In genomic region chr1:201013991-201014815, GRCh38 we compare ENCODE assay signal across 11 cellular contexts. TPM values are rescaled to one million over a fixed set of nuclear protein-coding genes. Genes with fewer than 3 reads are reported as not detected.
DNase-seq lines count a peak whose midpoint lies in the region; ATAC-seq and TF ChIP-seq lines count a peak whose summit lies in the region.
"Had no signal": no experiment of that assay in that cellular context is flagged by ENCODE, and none has a peak within 500 bp of the region (broad histone marks: within the 10 kb centered on the region; RNA-seq: fewer than 3 reads in every experiment).

No MANE protein-coding gene starts in this region.

- no peaks in the 10 kb centered on the region for H3K23me2 ChIP-seq in H9 (ENCODE audit: insufficient read length, low read depth, low read length, poor library complexity, severe bottlenecking)

- peaks cover 7% of the 10 kb centered on the region; the same call in 1 of the 2 replicates for H3K4me1 ChIP-seq in H9 (ENCODE audit: insufficient read depth, low read length)
- peaks cover 66 to 86% of the 10 kb centered on the region in 2 donors for H3K4me1 ChIP-seq in naive thymus-derived CD4-positive, alpha-beta T cell (ENCODE audit: control insufficient read depth in 2 of 2, insufficient read depth in 2 of 2, low read length in 2 of 2)

- no peaks in the 10 kb centered on the region for H3K27me3 ChIP-seq in H9 (ENCODE audit: insufficient read depth, low read length)
- H3K27me3 ChIP-seq in naive thymus-derived CD4-positive, alpha-beta T cell (ENCODE audit: control insufficient read depth in 2 of 2, insufficient read depth in 2 of 2, low read length in 2 of 2), result no peaks in the 10 kb centered on the region

- no peak overlapping the region for H3K56ac ChIP-seq in H9 (ENCODE audit: insufficient read length, low read depth, low read length)

- TF ChIP-seq CTCF in H9 (conservative IDR thresholded peaks at IDR 0.05), result no peak
- TF ChIP-seq CTCF in coronary artery (IDR thresholded peaks at IDR 0.05), result no peak

- DNase-seq in Ammon's horn (ENCODE audit: low spot score) (peak; percentile 73), H9 (peak; percentile 94), coronary artery (ENCODE audit: low spot score) (no peak), inferior parietal cortex (ENCODE audit: extremely low spot score) (no peak), GF-D8 (lab: John Stamatoyannopoulos, UW) (no peak)
- DNase-seq in naive thymus-derived CD4-positive, alpha-beta T cell, result no peak
- DNase-seq: Calu3; NCI-H748 treated with DMSO at 0.1 percent for 48 hours; stimulated activated CD4-positive, alpha-beta T cell treated with anti-CD3 and anti-CD28 coated beads, Interleukin-15, amount 100 ng/mL, for 24 hours had no signal

- no peak overlapping the region for H2BK5ac ChIP-seq in H9 (ENCODE audit: insufficient read length, low read length)

- H3K4me3 ChIP-seq in coronary artery, result peak overlapping the region; percentile 52
- H3K4me3 ChIP-seq in naive thymus-derived CD4-positive, alpha-beta T cell (ENCODE audit: low read length), result no peak overlapping the region

- H2AK5ac ChIP-seq in H9 (ENCODE audit: insufficient read length, low read length), result no peak overlapping the region

- H3T11ph ChIP-seq in H9 (ENCODE audit: low read length), result no peak overlapping the region

- WGBS in H9 (ENCODE audit: extremely low coverage, insufficient read length, low lambda C conversion rate), result no CpG with 5 or more reads among the region's 33 CpGs

- H3K9me3 ChIP-seq in H9 (ENCODE audit: control insufficient read depth, low read depth, low read length), result no peaks in the 10 kb centered on the region
- H3K9me3 ChIP-seq in naive thymus-derived CD4-positive, alpha-beta T cell (ENCODE audit: control insufficient read depth in 2 of 3, low read length in 3 of 3), result no peaks in the 10 kb centered on the region

- no peaks in the 10 kb centered on the region; a peak in 1 of 7 replicates for H3K36me3 Mint-ChIP-seq in H9 (ENCODE audit: insufficient read depth in 1 of 3, low read depth in 3 of 3)
- peaks cover 0 to 15% (median 1%) of the 10 kb centered on the region in 5 donors for H3K36me3 Mint-ChIP-seq in naive thymus-derived CD4-positive, alpha-beta T cell

- H3K4ac ChIP-seq in H9 (ENCODE audit: low read depth, low read length), result no peak overlapping the region

- H4K91ac ChIP-seq in H9 (ENCODE audit: insufficient read length, low read depth, low read length), result no peak overlapping the region

- H3K27ac ChIP-seq in H9 (ENCODE audit: insufficient read length, low read depth, low read length), result no peak overlapping the region
- no peak overlapping the region for H3K27ac ChIP-seq in coronary artery
- H3K27ac ChIP-seq in naive thymus-derived CD4-positive, alpha-beta T cell (ENCODE audit: low read depth, low read length), result no peak overlapping the region

- H4K8ac ChIP-seq in H9 (replicated peaks; ENCODE audit: insufficient read length, low read depth, low read length), result no peak overlapping the region

- H2BK15ac ChIP-seq in H9 (ENCODE audit: low read depth, low read length), result no peak overlapping the region

- H4K5ac ChIP-seq in H9 (ENCODE audit: insufficient read length, low read depth, low read length), result no peak overlapping the region

- H3K4me1 Mint-ChIP-seq in H9, result peaks cover 33 to 57% of the 10 kb centered on the region in 2 experiments
- peaks cover 70 to 93% (median 85%) of the 10 kb centered on the region in 7 donors for H3K4me1 Mint-ChIP-seq in naive thymus-derived CD4-positive, alpha-beta T cell

- H3K18ac ChIP-seq in H9 (ENCODE audit: insufficient read length, low read depth, low read length), result no peak overlapping the region

- intact Hi-C loops in naive thymus-derived CD4-positive, alpha-beta T cell (cut with micrococcal nuclease), result loop anchor here in 1 of 2 donors (5.0 to 10.0 kb wide), 2 partner anchors 37 to 491 kb away; partner anchors contain the start of gene CSRP1

- no peak for ATAC-seq in naive thymus-derived CD4-positive, alpha-beta T cell
- ATAC-seq in HG03095 (IDR thresholded peaks at IDR 0.05; ENCODE audit: unreplicated experiment) (no peak), GM19452 (IDR thresholded peaks at IDR 0.05; ENCODE audit: unreplicated experiment) (no peak)

- H2BK12ac ChIP-seq in H9 (ENCODE audit: insufficient read length, low read depth, low read length), result no peak overlapping the region

- peaks cover 1% of the 10 kb centered on the region; the same call in 1 of the 2 replicates for H3K79me2 ChIP-seq in H9 (ENCODE audit: insufficient read depth, low read length)

- no peaks in the 10 kb centered on the region; the same call in 1 of the 2 replicates for H3K27me3 Mint-ChIP-seq in H9 (ENCODE audit: low read depth)
- H3K27me3 Mint-ChIP-seq in naive thymus-derived CD4-positive, alpha-beta T cell, result no peaks in the 10 kb centered on the region

- no peak overlapping the region for H2BK120ac ChIP-seq in H9 (ENCODE audit: low read depth, low read length, poor library complexity, severe bottlenecking)

- POLR2A ChIA-PET in naive thymus-derived CD4-positive, alpha-beta T cell (lab: Charles Lee), result interaction anchor here (1.1 kb wide), 1 partner anchor 139 kb away, joined by 3 read pairs; no protein-coding TSS in a partner anchor

- H4K20me1 ChIP-seq in H9 (ENCODE audit: control insufficient read depth, insufficient read depth, insufficient read length), result no peaks in the 10 kb centered on the region

- no peak overlapping the region for H2BK20ac ChIP-seq in H9 (ENCODE audit: low read depth, low read length, poor library complexity, severe bottlenecking)

- H3K79me1 ChIP-seq in H9 (ENCODE audit: insufficient read depth, low read depth, low read length, poor library complexity, severe bottlenecking), result no peaks in the 10 kb centered on the region

- CTCF ChIA-PET in naive thymus-derived CD4-positive, alpha-beta T cell (lab: Charles Lee), result interaction anchor here (1.8 to 2.2 kb wide), 2 partner anchors 29 to 42 kb away, joined by 6 to 7 read pairs; no protein-coding TSS in a partner anchor

- no peak overlapping the region for H3K23ac ChIP-seq in H9 (ENCODE audit: insufficient read length, low read depth, low read length)

- H3K36me3 ChIP-seq in naive thymus-derived CD4-positive, alpha-beta T cell (ENCODE audit: control insufficient read depth in 2 of 3, insufficient read depth in 3 of 3, low read length in 3 of 3), result peaks cover 0 to 16% (median 0%) of the 10 kb centered on the region in 3 experiments

- no peak overlapping the region; a peak in 1 of 5 replicates for H3K4me3 Mint-ChIP-seq in H9
- H3K4me3 Mint-ChIP-seq in naive thymus-derived CD4-positive, alpha-beta T cell, result peak overlapping the region in 5 of 10 donors; percentile 11 to 100 (median 47)

- H3K27ac Mint-ChIP-seq in H9, result peak overlapping the region in 1 of 3 experiments; percentile 44; a peak in 1 of 7 replicates
- H3K27ac Mint-ChIP-seq in naive thymus-derived CD4-positive, alpha-beta T cell, result peak overlapping the region in 5 of 9 donors; percentile 36 to 98 (median 86)

- H3K9me3 Mint-ChIP-seq in H9, result no peaks in the 10 kb centered on the region; a peak in 1 of 5 replicates
- no peaks in the 10 kb centered on the region for H3K9me3 Mint-ChIP-seq in naive thymus-derived CD4-positive, alpha-beta T cell

- peak overlapping the region; percentile 32 for H3K14ac ChIP-seq in H9 (ENCODE audit: insufficient read depth, low read length)

- no peak overlapping the region for H2AFZ ChIP-seq in H9 (ENCODE audit: low read length)

- no peak overlapping the region for H3K9ac ChIP-seq in H9 (ENCODE audit: extremely low read depth, insufficient read length, low read length)

- no peak overlapping the region for H3K4me2 ChIP-seq in H9 (ENCODE audit: insufficient read depth, insufficient read length, low read length)

RNA-seq across cellular contexts. Expression of gene KIF21B, which starts 9.3 kb away (rescaled TPM):
- total RNA-seq in H9 (2021), result 7.0 and 7.5 TPM in 2 replicates
- total RNA-seq in naive thymus-derived CD4-positive, alpha-beta T cell, result 10 to 100 TPM; 68.3 to 97.6 (median 73.4) TPM
- polyA plus RNA-seq in naive thymus-derived CD4-positive, alpha-beta T cell, result 1 to 10 TPM; 3.0 to 8.1 TPM

Comparison
In these comparisons a context has a peak if more than half of its experiments do, and no peak if none do; other contexts are left out.
1. DNase-seq: peak in Ammon's horn (single experiment) and H9 (single experiment); none in coronary artery (single experiment), naive thymus-derived CD4-positive, alpha-beta T cell (0 of 9), inferior parietal cortex (single experiment) and GF-D8 (single experiment).